In the genomic region with DNA sequence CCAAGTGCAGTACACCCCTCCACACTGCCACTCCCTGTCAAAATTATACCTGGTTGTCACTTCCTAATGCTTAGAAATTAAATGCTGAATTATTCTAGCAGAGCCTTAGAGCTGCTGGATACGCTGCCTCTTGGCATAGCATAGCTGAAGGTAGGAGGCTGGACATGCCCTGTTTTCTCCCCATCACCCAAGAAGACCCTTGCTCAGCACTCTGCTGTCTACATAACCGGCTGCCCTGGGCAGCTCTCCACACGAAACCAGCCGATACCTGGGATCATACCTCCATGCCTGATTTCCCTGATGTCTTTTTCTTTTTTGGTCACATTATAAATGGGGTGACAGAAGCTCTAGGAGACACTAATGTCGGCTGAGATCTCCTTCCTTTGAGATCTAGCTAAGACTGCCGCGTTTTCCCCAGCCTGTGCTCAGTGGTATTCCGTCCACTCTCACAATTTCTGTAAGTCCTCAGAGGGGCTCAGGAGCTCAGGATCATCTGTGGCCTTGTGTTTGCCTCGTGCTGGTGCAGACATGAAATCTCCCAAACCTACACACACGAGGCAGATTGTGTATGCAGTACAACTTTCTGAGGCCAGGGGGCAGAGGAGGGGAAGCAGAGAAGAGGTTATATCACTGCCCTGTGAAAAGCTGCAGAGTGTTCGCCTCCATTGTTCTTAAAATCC, we compare ENCODE assay signal across 8 cellular contexts. TPM values are rescaled to one million over a fixed set of nuclear protein-coding genes. Genes with fewer than 3 reads are reported as not detected.
A peak's percentile ranks its signal among the peaks of the same experiment; 100 is the strongest.
DNase-seq lines count a peak whose midpoint lies in the region; ATAC-seq and TF ChIP-seq lines count a peak whose summit lies in the region.

No MANE protein-coding gene starts in this region.

- peak; percentile 91 for ATAC-seq in CD4-positive, alpha-beta T cell (ENCODE audit: poor library complexity)
- ATAC-seq in left lobe of liver = peak; percentile 76
- no peak for ATAC-seq in GM21529 (IDR thresholded peaks at IDR 0.05; ENCODE audit: unreplicated experiment)

- peaks cover 11% of the 10 kb centered on the region for H3K4me1 Mint-ChIP-seq in CD4-positive, alpha-beta T cell (ENCODE audit: low read depth)

- no peak overlapping the region for H3K4me3 ChIP-seq in HEK293 (ENCODE audit: low read depth, low read length)

- intact Hi-C loops in CD4-positive, alpha-beta T cell (cut with DNase I, micrococcal nuclease) = loop anchor here (1.0 to 10.0 kb wide), 4 partner anchors 48 to 1635 kb away; a partner anchor contains a TSS

- no peaks in the 10 kb centered on the region for H3K27me3 ChIP-seq in CD4-positive, alpha-beta T cell (ENCODE audit: control insufficient read depth, insufficient read depth, low read length)

- no peaks in the 10 kb centered on the region for H3K4me1 ChIP-seq in HEK293 (ENCODE audit: control insufficient read depth, insufficient read depth, low read length)

- CTCF ChIA-PET in CD4-positive, alpha-beta T cell (lab: Charles Lee) = interaction anchor here (0.6 to 6.2 kb wide), 23 partner anchors 11 to 685 kb away, joined by 3 to 108 read pairs (median 4); a partner anchor contains a TSS
- CTCF ChIA-PET in HEK293 (lab: Yijun Ruan, JAX) = interaction anchor here (0.6 to 7.4 kb wide), 23 partner anchors 9 to 897 kb away, joined by 3 to 130 read pairs (median 4); a partner anchor contains a TSS

- peaks cover 4% of the 10 kb centered on the region for H3K27me3 Mint-ChIP-seq in CD4-positive, alpha-beta T cell

- DNase-seq in CD4-positive, alpha-beta T cell = peak; percentile 44 to 67 (median 58)
- peak; percentile 7 for DNase-seq in NCI-H2227 treated with DMSO at 0.1 percent for 48 hours (lab: John Stamatoyannopoulos, UW)
- peak; percentile 61 for DNase-seq in cerebellar cortex (ENCODE audit: low spot score)
- DNase-seq in left lobe of liver (ENCODE audit: low spot score) = peak; percentile 45
- peak; percentile 59 for DNase-seq in stimulated activated CD8-positive, alpha-beta memory T cell treated with anti-CD3 and anti-CD28 coated beads, Interleukin-15, amount 100 ng/mL, for 1 hour (ENCODE audit: low read depth)

- no peak overlapping the region for H3K27ac ChIP-seq in CD4-positive, alpha-beta T cell (ENCODE audit: low read depth, low read length)
- H3K27ac ChIP-seq in HEK293 (ENCODE audit: extremely low read depth, low read depth, low read length) = no peak overlapping the region
- H3K27ac ChIP-seq in VCaP = no peak overlapping the region

- no peaks in the 10 kb centered on the region for H3K9me3 ChIP-seq in CD4-positive, alpha-beta T cell (ENCODE audit: control insufficient read depth, low read length)
- H3K9me3 ChIP-seq in HEK293 (ENCODE audit: control insufficient read depth, insufficient read depth, low read depth, low read length) = no peaks in the 10 kb centered on the region

- H3K36me3 ChIP-seq in HEK293 (ENCODE audit: control insufficient read depth in 2 of 2, insufficient read depth in 1 of 2, low read length in 2 of 2) = no peaks in the 10 kb centered on the region

- H3K36me3 Mint-ChIP-seq in CD4-positive, alpha-beta T cell (ENCODE audit: low read depth) = no peaks in the 10 kb centered on the region

- no peak overlapping the region for H3K27ac Mint-ChIP-seq in CD4-positive, alpha-beta T cell

- no peak overlapping the region for H3K4me3 Mint-ChIP-seq in CD4-positive, alpha-beta T cell

- peak; percentile 63 for TF ChIP-seq CTCF in CD4-positive, alpha-beta T cell (IDR thresholded peaks at IDR 0.05)
- TF ChIP-seq CTCF in HEK293 (tag by site-specific recombination; IDR thresholded peaks at IDR 0.05) = no peak
- TF ChIP-seq CTCF in VCaP (conservative IDR thresholded peaks at IDR 0.05) = peak; percentile 77

- no peaks in the 10 kb centered on the region for H3K9me3 Mint-ChIP-seq in CD4-positive, alpha-beta T cell

- POLR2A ChIA-PET in CD4-positive, alpha-beta T cell (lab: Charles Lee) = interaction anchor here (0.9 to 1.6 kb wide), 5 partner anchors 9 to 109 kb away, joined by 4 to 13 read pairs (median 5); a partner anchor contains a TSS
- POLR2A ChIA-PET in HEK293 (lab: Yijun Ruan, JAX) = interaction anchor here (0.6 to 1.5 kb wide), 2 partner anchors 109 to 268 kb away, joined by 5 to 8 read pairs; no protein-coding TSS in a partner anchor

TF ChIP-seq in HEK293, 187 proteins besides CTCF, POLR2A, EP300 and RAD21:
- peak; percentile 17; the same call in 1 of the 2 replicates for TF ChIP-seq ZNF654 (tag by site-specific recombination; IDR thresholded peaks at IDR 0.05; ENCODE audit: low read depth)
- no peak for TF ChIP-seq ZNF184 (tag by site-specific recombination; IDR thresholded peaks at IDR 0.05)

RNA-seq across cellular contexts. Expression of a gene that starts 13.5 kb away (rescaled TPM):
- 100 to 1,000 TPM; 440 to 470 TPM for total RNA-seq in CD4-positive, alpha-beta T cell
- 1.5 TPM for total RNA-seq in left lobe of liver

RNA-seq across cellular contexts. Expression of a gene that starts 30.4 kb away (rescaled TPM):
- total RNA-seq in CD4-positive, alpha-beta T cell = 10 to 100 TPM; 12.4 to 13.4 TPM
- 11.7 TPM for total RNA-seq in left lobe of liver

RNA-seq across cellular contexts. Expression of a gene that starts 36.1 kb away (rescaled TPM):
- total RNA-seq in CD4-positive, alpha-beta T cell = 10 to 100 TPM; 89.5 to 92.8 TPM
- total RNA-seq in left lobe of liver = 38.9 TPM

RNA-seq across cellular contexts. Expression of a gene that starts 54.0 kb away (rescaled TPM):
- total RNA-seq in CD4-positive, alpha-beta T cell = 100 to 1,000 TPM; 112 to 121 TPM
- 215 TPM for total RNA-seq in left lobe of liver

Comparison
In these comparisons a context has a peak if more than half of its experiments do, and no peak if none do; other contexts are left out.
1. DNase-seq: peak in every context shown above with its lines; median percentile 61 in cerebellar cortex; 59 in stimulated activated CD8-positive, alpha-beta memory T cell treated with anti-CD3 and anti-CD28 coated beads, Interleukin-15, amount 100 ng/mL, for 1 hour; 58 in CD4-positive, alpha-beta T cell; 45 in left lobe of liver; 7 in NCI-H2227 treated with DMSO at 0.1 percent for 48 hours.
2. RNA of a gene that starts 13.5 kb away (total RNA-seq): 440 to 470 TPM in CD4-positive, alpha-beta T cell; 1.5 TPM in left lobe of liver (single experiment); every median in the first group is over 100 times any median in the second.